ENCODE assay signal across 15 cellular contexts in the genomic region with DNA sequence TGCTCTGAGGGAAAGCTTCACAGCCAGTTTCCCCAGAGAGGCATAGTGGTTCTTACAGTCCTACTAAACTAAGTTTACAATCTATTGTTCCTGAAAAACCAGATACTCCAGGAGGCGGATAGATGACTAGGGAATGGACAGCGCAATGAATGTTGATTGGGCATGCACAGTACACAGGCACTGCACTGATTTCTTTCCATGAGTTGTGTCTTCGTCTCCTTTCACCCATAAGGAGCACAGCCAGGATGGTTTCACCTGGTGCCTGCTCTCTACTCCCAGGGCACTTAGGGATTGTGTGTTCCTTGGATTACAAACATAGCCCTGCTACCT.
DNase-seq lines count a peak whose midpoint lies in the region; ATAC-seq and TF ChIP-seq lines count a peak whose summit lies in the region.
"Had no signal": no experiment of that assay in that cellular context is flagged by ENCODE, and none has a peak within 500 bp of the region (broad histone marks: within the 10 kb centered on the region; RNA-seq: fewer than 3 reads in every experiment).

No MANE protein-coding gene starts in this region.

- H3K27me3 ChIP-seq in left ventricle myocardium inferior (ENCODE audit: low read depth) (no peaks in the 10 kb centered on the region), heart right ventricle (no peaks in the 10 kb centered on the region), trophoblast cell (ENCODE audit: insufficient read depth, low read length) (no peaks in the 10 kb centered on the region), uterus (no peaks in the 10 kb centered on the region), tibial nerve (no peaks in the 10 kb centered on the region)
- no peaks in the 10 kb centered on the region for H3K27me3 ChIP-seq in CD8-positive, alpha-beta memory T cell (ENCODE audit: insufficient read depth, low read length, poor library complexity, severe bottlenecking)

- no peaks in the 10 kb centered on the region for H3K36me3 Mint-ChIP-seq in CD8-positive, alpha-beta memory T cell
- H3K36me3 Mint-ChIP-seq: CD4-positive, alpha-beta memory T cell had no signal

- ATAC-seq in heart right ventricle, result no peak

- no peak overlapping the region for H3K4me3 Mint-ChIP-seq in CD8-positive, alpha-beta memory T cell
- H3K4me3 Mint-ChIP-seq: CD4-positive, alpha-beta memory T cell had no signal

- DNase-seq in left ventricle myocardium inferior (no peak), heart right ventricle (no peak), trophoblast cell (peak; percentile 76 to 89), uterus (no peak), cerebellar nuclear complex (lab: John Stamatoyannopoulos, UW) (no peak), tibial nerve (ENCODE audit: low spot score in 2 of 2) (no peak)
- DNase-seq in CD8-positive, alpha-beta memory T cell, result no peak
- DNase-seq: 8988T; CD4-positive, alpha-beta memory T cell; NCI-H1105 treated with DMSO at 0.1 percent for 48 hours; NCI-H1694 treated with DMSO at 0.1 percent for 48 hours; NCI-H446; NCI-H69; NK-92 treated with Interleukin-12 subunit alpha and Interleukin-12 subunit beta, amount 100 ng/mL, for 24 hours had no signal

- CTCF ChIA-PET in CD8-positive, alpha-beta memory T cell (lab: Charles Lee), result no interaction called here

- H2AFZ ChIP-seq in trophoblast cell (ENCODE audit: insufficient read depth, low read length, poor library complexity), result no peak overlapping the region

- H3K79me1 ChIP-seq in trophoblast cell (ENCODE audit: low read length), result peaks cover 20% of the 10 kb centered on the region

- H2BK12ac ChIP-seq in trophoblast cell (ENCODE audit: low read length), result peak overlapping the region; percentile 37

- TF ChIP-seq CTCF in left ventricle myocardium inferior (IDR thresholded peaks at IDR 0.05; ENCODE audit: borderline replicate concordance) (no peak), heart right ventricle (IDR thresholded peaks at IDR 0.05) (no peak), uterus (IDR thresholded peaks at IDR 0.05) (no peak), tibial nerve (IDR thresholded peaks at IDR 0.05) (no peak)

- no peak overlapping the region for H3K23ac ChIP-seq in trophoblast cell (ENCODE audit: low read length)

- H3K4me3 ChIP-seq in left ventricle myocardium inferior (no peak overlapping the region), heart right ventricle (no peak overlapping the region), mesodermal cell (ENCODE audit: extremely low read depth, insufficient read depth, low read length, poor library complexity, severe bottlenecking) (no peak overlapping the region), trophoblast cell (ENCODE audit: low read depth, low read length) (no peak overlapping the region), uterus (no peak overlapping the region), tibial nerve (no peak overlapping the region)
- no peak overlapping the region for H3K4me3 ChIP-seq in CD8-positive, alpha-beta memory T cell (ENCODE audit: low read length)

- H3K4me2 ChIP-seq in trophoblast cell (ENCODE audit: low read length), result peak overlapping the region; percentile 28

- H3K9me3 ChIP-seq in left ventricle myocardium inferior (replicated peaks) (no peaks in the 10 kb centered on the region), heart right ventricle (no peaks in the 10 kb centered on the region), mesodermal cell (ENCODE audit: control insufficient read depth, low read length) (no peaks in the 10 kb centered on the region), trophoblast cell (ENCODE audit: insufficient read depth, low read depth, low read length) (no peaks in the 10 kb centered on the region), uterus (no peaks in the 10 kb centered on the region), tibial nerve (no peaks in the 10 kb centered on the region)
- no peaks in the 10 kb centered on the region for H3K9me3 ChIP-seq in CD8-positive, alpha-beta memory T cell (ENCODE audit: low read length)

- 92 to 98% methylated on average over 3 of the region's 3 CpGs for WGBS in heart right ventricle, 2 donors
- 100% methylated on average over 2 to 3 of the region's 3 CpGs for WGBS in mesodermal cell (ENCODE audit: insufficient coverage in 2 of 2), 2 experiments
- no CpG with 5 or more reads among the region's 3 CpGs for WGBS in trophoblast cell (ENCODE audit: extremely low coverage, insufficient coverage, insufficient read length)
- WGBS in tibial nerve, 2 donors, result 95 to 96% methylated on average over 3 of the region's 3 CpGs

- H3K27ac ChIP-seq in left ventricle myocardium inferior (replicated peaks) (peak overlapping the region; percentile 32), heart right ventricle (peak overlapping the region in 3 of 10 donors; percentile 8 to 87 (median 65)), mesodermal cell (ENCODE audit: low read depth, low read length, severe bottlenecking) (peak overlapping the region; percentile 66), trophoblast cell (ENCODE audit: low read depth, low read length) (peak overlapping the region; percentile 83), uterus (peak overlapping the region; percentile 92), tibial nerve (no peak overlapping the region)
- no peak overlapping the region for H3K27ac ChIP-seq in CD8-positive, alpha-beta memory T cell (ENCODE audit: low read depth, low read length)

- peaks cover 18% of the 10 kb centered on the region for H3K79me2 ChIP-seq in trophoblast cell (ENCODE audit: control insufficient read depth, insufficient read depth, low read length, poor library complexity)

- no peaks in the 10 kb centered on the region for H3K4me1 Mint-ChIP-seq in CD8-positive, alpha-beta memory T cell
- H3K4me1 Mint-ChIP-seq: CD4-positive, alpha-beta memory T cell had no signal

- peak overlapping the region; percentile 67 for H4K91ac ChIP-seq in trophoblast cell (ENCODE audit: low read depth, low read length)

- H3K14ac ChIP-seq in trophoblast cell (ENCODE audit: low read length), result peak overlapping the region; percentile 61

- H2BK5ac ChIP-seq in trophoblast cell (ENCODE audit: low read depth, low read length, poor library complexity), result peak overlapping the region; percentile 70

- intact Hi-C loops in left ventricle myocardium inferior (cut with micrococcal nuclease), result no loop called here
- intact Hi-C loops in heart right ventricle (cut with DNase I), result no loop called here
- intact Hi-C loops in uterus (cut with DNase I; ENCODE audit: low total_unique reads), result no loop called here

- H3K36me3 ChIP-seq in left ventricle myocardium inferior (no peaks in the 10 kb centered on the region), heart right ventricle (no peaks in the 10 kb centered on the region), mesodermal cell (ENCODE audit: control insufficient read depth, insufficient read depth, low read length) (peaks cover 6% of the 10 kb centered on the region), trophoblast cell (ENCODE audit: control insufficient read depth in 1 of 2, insufficient read depth in 2 of 2, low read length in 2 of 2) (peaks cover 3 to 4% of the 10 kb centered on the region in 2 experiments), uterus (no peaks in the 10 kb centered on the region), tibial nerve (no peaks in the 10 kb centered on the region)
- no peaks in the 10 kb centered on the region for H3K36me3 ChIP-seq in CD8-positive, alpha-beta memory T cell (ENCODE audit: insufficient read depth, low read length)

- H4K8ac ChIP-seq in trophoblast cell (ENCODE audit: low read depth, low read length), result peak overlapping the region; percentile 42

- no peak overlapping the region for H3K9ac ChIP-seq in trophoblast cell (ENCODE audit: low read length)

- H2AK5ac ChIP-seq in trophoblast cell (ENCODE audit: low read length), result peak overlapping the region; percentile 44

- TF ChIP-seq POLR2A in uterus (IDR thresholded peaks at IDR 0.05) (no peak), tibial nerve (IDR thresholded peaks at IDR 0.05) (no peak)

- no peak for TF ChIP-seq EP300 in tibial nerve (IDR thresholded peaks at IDR 0.05)

- H3K9me3 Mint-ChIP-seq in CD8-positive, alpha-beta memory T cell, result peaks cover 0 to 2% (median 0%) of the 10 kb centered on the region in 5 donors

- peaks cover 14 to 34% of the 10 kb centered on the region in 2 donors for H3K27me3 Mint-ChIP-seq in CD8-positive, alpha-beta memory T cell

- peak overlapping the region; percentile 41 for H3K4ac ChIP-seq in trophoblast cell (ENCODE audit: low read depth, low read length)

- peak overlapping the region; percentile 20 for H2BK120ac ChIP-seq in trophoblast cell (ENCODE audit: insufficient read depth, low read length, poor library complexity)

- H3K4me1 ChIP-seq in left ventricle myocardium inferior (peaks cover 71% of the 10 kb centered on the region), heart right ventricle (peaks cover 8 to 77% (median 42%) of the 10 kb centered on the region in 9 donors), mesodermal cell (ENCODE audit: control insufficient read depth, insufficient read depth, low read length, poor library complexity, severe bottlenecking) (peaks cover 39% of the 10 kb centered on the region), trophoblast cell (ENCODE audit: control insufficient read depth in 1 of 2, insufficient read depth in 2 of 2, low read length in 2 of 2) (peaks cover 22 to 25% of the 10 kb centered on the region in 2 experiments), uterus (peaks cover 3 to 5% of the 10 kb centered on the region in 2 donors), tibial nerve (peaks cover 0 to 18% (median 5%) of the 10 kb centered on the region in 4 donors)
- no peaks in the 10 kb centered on the region for H3K4me1 ChIP-seq in CD8-positive, alpha-beta memory T cell (ENCODE audit: insufficient read depth, low read length)

- no peak overlapping the region for H3K27ac Mint-ChIP-seq in CD8-positive, alpha-beta memory T cell
- H3K27ac Mint-ChIP-seq: CD4-positive, alpha-beta memory T cell had no signal

- POLR2A ChIA-PET in CD8-positive, alpha-beta memory T cell (lab: Charles Lee), result no interaction called here

- H3K18ac ChIP-seq in trophoblast cell (ENCODE audit: low read length), result peak overlapping the region; percentile 62

- no peak overlapping the region for H4K12ac ChIP-seq in trophoblast cell (ENCODE audit: low read depth, low read length)

Comparison
In these comparisons a context has a peak if more than half of its experiments do, and no peak if none do; other contexts are left out.
1. DNase-seq: peak in trophoblast cell (2 of 2); none in left ventricle myocardium inferior (single experiment), heart right ventricle (0 of 2), uterus (0 of 2), CD8-positive, alpha-beta memory T cell (0 of 5), cerebellar nuclear complex (0 of 2) and tibial nerve (0 of 2).
2. H3K27ac ChIP-seq: peak in left ventricle myocardium inferior (single experiment), mesodermal cell (single experiment), trophoblast cell (single experiment) and uterus (2 of 2); none in CD8-positive, alpha-beta memory T cell (single experiment) and tibial nerve (0 of 4).